Comparison of ENCODE assay signal across 32 cellular contexts in genomic region chr14:34120185-34120977, GRCh38.
DNase-seq lines count a peak whose midpoint lies in the region; FAIRE-seq and TF ChIP-seq lines count a peak whose summit lies in the region.
"Had no signal": no experiment of that assay in that cellular context is flagged by ENCODE, and none has a peak within 500 bp of the region (broad histone marks: within the 10 kb centered on the region; RNA-seq: fewer than 3 reads in every experiment).

No MANE protein-coding gene starts in this region.

- TF ChIP-seq CTCF in HEK293 (tag by site-specific recombination; IDR thresholded peaks at IDR 0.05), result no peak
- peak in 1 of 3 experiments; percentile 17; a peak in 1 of 4 replicates for TF ChIP-seq CTCF in H1 (IDR thresholded peaks at IDR 0.05; ENCODE audit: control extremely low read depth in 1 of 3, insufficient read depth in 1 of 3, low read depth in 1 of 3, low read length in 3 of 3)
- no peak for TF ChIP-seq CTCF in neural progenitor cell (IDR thresholded peaks at IDR 0.05)

- H3K27ac ChIP-seq in HEK293 (ENCODE audit: extremely low read depth, low read depth, low read length), result no peak overlapping the region
- no peak overlapping the region for H3K27ac ChIP-seq in H1 (ENCODE audit: low read depth, low read length)
- no peak overlapping the region for H3K27ac ChIP-seq in neural progenitor cell
- H3K27ac ChIP-seq: adrenal gland, brain microvascular endothelial cell, foreskin keratinocyte, GM23248, hepatocyte, parathyroid adenoma, Peyer's patch, sigmoid colon, SJSA1, stomach, transverse colon had no signal

- H2AFZ ChIP-seq in H1 (ENCODE audit: low read length) (no peak overlapping the region), neural progenitor cell (replicated peaks) (peak overlapping the region; percentile 44)
- H2AFZ ChIP-seq: GM23248, hepatocyte, parathyroid adenoma had no signal

- H2BK5ac ChIP-seq in H1 (ENCODE audit: low read depth, low read length), result no peak overlapping the region

- H3K27me3 Mint-ChIP-seq in neural progenitor cell (ENCODE audit: insufficient read depth, low read depth), result peaks cover 2% of the 10 kb centered on the region
- H3K27me3 Mint-ChIP-seq: CD4-positive, alpha-beta memory T cell had no signal

- H3K9me3 Mint-ChIP-seq in neural progenitor cell, result peaks cover 5% of the 10 kb centered on the region

- no peaks in the 10 kb centered on the region for H3F3A ChIP-seq in neural progenitor cell (ENCODE audit: low read depth)

- no peak overlapping the region for H3K4ac ChIP-seq in H1 (replicated peaks; ENCODE audit: insufficient read length, low read depth, low read length)

- H2BK12ac ChIP-seq in H1 (ENCODE audit: low read depth, low read length), result no peak overlapping the region

- no peak overlapping the region for H2BK120ac ChIP-seq in H1 (replicated peaks; ENCODE audit: low read depth, low read length)

- H3K9me3 ChIP-seq in HEK293 (ENCODE audit: control insufficient read depth, insufficient read depth, low read depth, low read length) (no peaks in the 10 kb centered on the region), H1 (ENCODE audit: insufficient read depth in 2 of 2, low read depth in 1 of 2, low read length in 1 of 2) (no peaks in the 10 kb centered on the region), neural progenitor cell (ENCODE audit: low read depth) (no peaks in the 10 kb centered on the region)
- H3K9me3 ChIP-seq: adrenal gland, Peyer's patch, sigmoid colon, SJSA1, stomach had no signal

- H3K36me3 Mint-ChIP-seq in neural progenitor cell, result no peaks in the 10 kb centered on the region
- H3K36me3 Mint-ChIP-seq: CD4-positive, alpha-beta memory T cell had no signal

- H3K4me3 Mint-ChIP-seq in neural progenitor cell, result no peak overlapping the region
- H3K4me3 Mint-ChIP-seq: CD4-positive, alpha-beta memory T cell; nephron had no signal

- no peak overlapping the region for H3K14ac ChIP-seq in H1 (ENCODE audit: insufficient read length)

- no peak for FAIRE-seq in H1 (lab: Jason Lieb, UNC)

- CTCF ChIA-PET in HEK293 (lab: Yijun Ruan, JAX), result no interaction called here
- CTCF ChIA-PET in H1 (lab: Charles Lee; ENCODE audit: partially characterized antibody), result no interaction called here

- 69% methylated on average over 3 of the region's 3 CpGs; no CpG with 5 or more reads in 1 of the 2 experiments for WGBS in H1 (ENCODE audit: extremely low coverage in 1 of 2, insufficient coverage in 1 of 2, insufficient read length in 1 of 2, insufficient replicate concordance in 2 of 2, low coverage in 1 of 2, low lambda C conversion rate in 2 of 2, missing lambda C conversion rate in 1 of 2), 2 experiments

- H3K56ac ChIP-seq in H1 (replicated peaks; ENCODE audit: insufficient read length, low read depth, low read length), result no peak overlapping the region

- no peak for TF ChIP-seq EP300 in H1 (IDR thresholded peaks at IDR 0.05; ENCODE audit: borderline replicate concordance in 1 of 2, low read depth in 2 of 2, low read length in 2 of 2)

- no peak overlapping the region for H3K23ac ChIP-seq in H1 (ENCODE audit: insufficient read length)

- no peak overlapping the region for H3K4me2 ChIP-seq in H1 (ENCODE audit: insufficient read depth in 1 of 2, low read depth in 2 of 2, low read length in 2 of 2)
- no peak overlapping the region for H3K4me2 ChIP-seq in neural progenitor cell
- H3K4me2 ChIP-seq: hepatocyte had no signal

- no peaks in the 10 kb centered on the region for H4K20me1 ChIP-seq in H1 (replicated peaks in 1 of 2; ENCODE audit: control insufficient read depth in 1 of 2, insufficient read depth in 2 of 2, low read length in 2 of 2)
- H4K20me1 ChIP-seq in neural progenitor cell (ENCODE audit: low read depth), result no peaks in the 10 kb centered on the region

- H3K23me2 ChIP-seq in H1 (ENCODE audit: low read depth, low read length), result no peaks in the 10 kb centered on the region

- H4K5ac ChIP-seq in H1 (ENCODE audit: insufficient read length, low read depth, low read length), result no peak overlapping the region

- POLR2A ChIA-PET in HEK293 (lab: Yijun Ruan, JAX), result no interaction called here
- POLR2A ChIA-PET in H1 (lab: Charles Lee; ENCODE audit: partially characterized antibody), result no interaction called here

- no peak overlapping the region for H4K8ac ChIP-seq in H1 (ENCODE audit: extremely low read depth, insufficient read depth, low read length)

- H2AK5ac ChIP-seq in H1 (ENCODE audit: low read depth, low read length), result no peak overlapping the region

- H3K36me3 ChIP-seq in HEK293 (ENCODE audit: control insufficient read depth in 2 of 2, insufficient read depth in 1 of 2, low read length in 2 of 2) (no peaks in the 10 kb centered on the region), H1 (ENCODE audit: control insufficient read depth in 2 of 4, insufficient read depth in 4 of 4, low read length in 3 of 4) (no peaks in the 10 kb centered on the region), neural progenitor cell (no peaks in the 10 kb centered on the region)
- H3K36me3 ChIP-seq: adrenal gland, brain microvascular endothelial cell, Peyer's patch, sigmoid colon, SJSA1, stomach, transverse colon had no signal

- no peaks in the 10 kb centered on the region for H3K27me3 ChIP-seq in H1 (replicated peaks in 1 of 4; ENCODE audit: control insufficient read depth in 3 of 4, extremely low read depth in 1 of 4, insufficient read depth in 3 of 4, low read length in 3 of 4)
- no peaks in the 10 kb centered on the region for H3K27me3 ChIP-seq in neural progenitor cell
- H3K27me3 ChIP-seq: brain microvascular endothelial cell, foreskin keratinocyte, hepatocyte, Peyer's patch, sigmoid colon, SJSA1, stomach, transverse colon had no signal

- H3K9ac ChIP-seq in H1 (replicated peaks in 1 of 4; ENCODE audit: extremely low read depth in 1 of 4, low read depth in 3 of 4, low read length in 3 of 4) (no peak overlapping the region), neural progenitor cell (no peak overlapping the region)
- H3K9ac ChIP-seq: GM23248, parathyroid adenoma had no signal

- H2BK15ac ChIP-seq in H1 (ENCODE audit: low read length), result no peak overlapping the region

- H3K4me1 Mint-ChIP-seq in neural progenitor cell, result no peaks in the 10 kb centered on the region
- H3K4me1 Mint-ChIP-seq: nephron had no signal

- H2BK20ac ChIP-seq in H1 (ENCODE audit: low read length), result no peak overlapping the region

- TF ChIP-seq RAD21 in H1 (IDR thresholded peaks at IDR 0.05 in 1 of 2, conservative IDR thresholded peaks at IDR 0.05 in 1 of 2; ENCODE audit: low read depth in 2 of 2, low read length in 2 of 2), result peak; percentile 23 to 37; a peak in 2 of 4 replicates

- H3K4me1 ChIP-seq in HEK293 (ENCODE audit: control insufficient read depth, insufficient read depth, low read length) (no peaks in the 10 kb centered on the region), H1 (replicated peaks in 1 of 4; ENCODE audit: control insufficient read depth in 3 of 4, insufficient read depth in 4 of 4, low read length in 3 of 4) (no peaks in the 10 kb centered on the region; a peak in 1 of 7 replicates), neural progenitor cell (no peaks in the 10 kb centered on the region)
- H3K4me1 ChIP-seq: adrenal gland, foreskin keratinocyte, parathyroid adenoma, Peyer's patch, SJSA1, transverse colon had no signal

- no peaks in the 10 kb centered on the region for H3K79me1 ChIP-seq in H1 (ENCODE audit: low read depth, low read length)

- H4K91ac ChIP-seq in H1 (replicated peaks; ENCODE audit: insufficient read length, low read length), result no peak overlapping the region

- no peak overlapping the region for H3K27ac Mint-ChIP-seq in neural progenitor cell
- H3K27ac Mint-ChIP-seq: nephron had no signal

- TF ChIP-seq POLR2A in H1 (IDR thresholded peaks at IDR 0.05; ENCODE audit: control extremely low read depth in 1 of 2, low read depth in 2 of 2, low read length in 2 of 2), result no peak

- H3K4me3 ChIP-seq in HEK293 (ENCODE audit: low read depth, low read length) (no peak overlapping the region), H1 (ENCODE audit: extremely low read depth in 1 of 4, insufficient read depth in 2 of 4, low read depth in 3 of 4, low read length in 4 of 4) (no peak overlapping the region), neural progenitor cell (no peak overlapping the region)
- H3K4me3 ChIP-seq: adrenal gland, GM23248, hepatocyte, Peyer's patch, sigmoid colon, SJSA1, stomach, transverse colon had no signal

- DNase-seq in DMS153 (lab: John Stamatoyannopoulos, UW) (peak; percentile 15), DMS153 treated with DMSO at 0.1 percent for 48 hours (lab: John Stamatoyannopoulos, UW; ENCODE audit: unreplicated experiment) (no peak), H1 (ENCODE audit: low read depth in 1 of 2, low spot score in 2 of 2) (no peak), neural progenitor cell (ENCODE audit: low spot score) (peak; percentile 25), MV-4-11 (lab: John Stamatoyannopoulos, UW) (no peak), AG20443 (ENCODE audit: low spot score) (no peak), T1000 (lab: John Stamatoyannopoulos, UW) (no peak)
- DNase-seq: activated CD4-positive, alpha-beta T cell treated with anti-CD3 and anti-CD28 coated beads for 1 hour; activated naive CD4-positive, alpha-beta T cell; activated T-cell treated with anti-CD3 and anti-CD28 coated beads, Interleukin-2, amount 50 U/mL, for 1 hour; adrenal gland; AML-193; brain microvascular endothelial cell; CD4-positive, alpha-beta memory T cell; effector CD4-positive, alpha-beta T cell; foreskin keratinocyte; GF-D8; GM23248; Karpas-422; NCI-H187; NCI-H446 treated with DMSO at 0.1 percent for 48 hours; Peyer's patch; sigmoid colon; stimulated activated CD4-positive, alpha-beta T cell treated with anti-CD3 and anti-CD28 coated beads, Interleukin-15, amount 100 ng/mL, for 24 hours; stomach; T-helper 1 cell; transverse colon had no signal

- no peak overlapping the region for H3K18ac ChIP-seq in H1 (ENCODE audit: extremely low read depth, low read length)

- H3K79me2 ChIP-seq in H1 (ENCODE audit: control insufficient read depth in 1 of 2, insufficient read depth in 2 of 2, low read length in 2 of 2), result no peaks in the 10 kb centered on the region
- no peaks in the 10 kb centered on the region for H3K79me2 ChIP-seq in neural progenitor cell (ENCODE audit: low read depth)
- H3K79me2 ChIP-seq: hepatocyte, parathyroid adenoma had no signal

TF ChIP-seq in HEK293, 187 proteins besides CTCF, POLR2A, EP300 and RAD21 (continues in another document):
- no peak for TF ChIP-seq ZNF157 (tag by site-specific recombination; IDR thresholded peaks at IDR 0.05)
- no peak for TF ChIP-seq ZNF2 (tag by site-specific recombination; IDR thresholded peaks at IDR 0.05)
- peak; percentile 17; the same call in 1 of the 2 replicates for TF ChIP-seq ZIC2 (tag by site-specific recombination; IDR thresholded peaks at IDR 0.05)
- TF ChIP-seq ZBTB20 (tag by site-specific recombination; IDR thresholded peaks at IDR 0.05), result 0 out of 2 replicates have a peak, but pooled peaks have one; percentile 15
- no peak for TF ChIP-seq ZNF184 (tag by site-specific recombination; IDR thresholded peaks at IDR 0.05)

TF ChIP-seq in H1, 55 proteins besides CTCF, POLR2A, EP300 and RAD21 (continues in another document):
- no peak for TF ChIP-seq SIX5 (IDR thresholded peaks at IDR 0.05; ENCODE audit: low read depth, low read length)
- no peak for TF ChIP-seq JUND (IDR thresholded peaks at IDR 0.05; ENCODE audit: low read length)
- no peak for TF ChIP-seq TBP (IDR thresholded peaks at IDR 0.05; ENCODE audit: low read depth, low read length)
- TF ChIP-seq TAF1 (IDR thresholded peaks at IDR 0.05; ENCODE audit: low read depth, low read length), result no peak
- no peak for TF ChIP-seq SRF (IDR thresholded peaks at IDR 0.05; ENCODE audit: low read depth, low read length)
- TF ChIP-seq SP1 (IDR thresholded peaks at IDR 0.05; ENCODE audit: low read depth, low read length), result no peak

Comparison
In these comparisons a context has a peak if more than half of its experiments do, and no peak if none do; other contexts are left out.
1. DNase-seq: peak in DMS153 (single experiment) and neural progenitor cell (single experiment); none in DMS153 treated with DMSO at 0.1 percent for 48 hours (single experiment), H1 (0 of 2), MV-4-11 (single experiment), AG20443 (single experiment) and T1000 (single experiment).